In genomic region chr2:47519604-47520301, GRCh38 we compare ENCODE assay signal across 14 cellular contexts. TPM values are rescaled to one million over a fixed set of nuclear protein-coding genes. Genes with fewer than 3 reads are reported as not detected.
DNase-seq lines count a peak whose midpoint lies in the region; ATAC-seq lines count a peak whose summit lies in the region.
"Had no signal": no experiment of that assay in that cellular context is flagged by ENCODE, and none has a peak within 500 bp of the region (broad histone marks: within the 10 kb centered on the region; RNA-seq: fewer than 3 reads in every experiment).

No MANE protein-coding gene starts in this region.

- no peak for ATAC-seq in GM18517 (IDR thresholded peaks at IDR 0.05; ENCODE audit: unreplicated experiment)

- CTCF ChIA-PET in activated naive CD4-positive, alpha-beta T cell treated with anti-CD3 and anti-CD28 coated beads for 36 hours (lab: Charles Lee), result interaction anchor here (2.4 kb wide), 1 partner anchor 248 kb away, joined by 15 read pairs; no protein-coding TSS in a partner anchor

- H3K27ac Mint-ChIP-seq in activated naive CD4-positive, alpha-beta T cell treated with anti-CD3 and anti-CD28 coated beads for 36 hours, result no peak overlapping the region
- no peak overlapping the region for H3K27ac Mint-ChIP-seq in activated naive CD8-positive, alpha-beta T cell treated with anti-CD3 and anti-CD28 coated beads for 36 hours

- no peaks in the 10 kb centered on the region for H3K27me3 Mint-ChIP-seq in activated naive CD4-positive, alpha-beta T cell treated with anti-CD3 and anti-CD28 coated beads for 36 hours (ENCODE audit: low read depth)
- H3K27me3 Mint-ChIP-seq in activated naive CD8-positive, alpha-beta T cell treated with anti-CD3 and anti-CD28 coated beads for 36 hours, result no peaks in the 10 kb centered on the region

- peak overlapping the region; percentile 63 for H3K4me3 Mint-ChIP-seq in activated naive CD4-positive, alpha-beta T cell treated with anti-CD3 and anti-CD28 coated beads for 36 hours
- peak overlapping the region; percentile 73 for H3K4me3 Mint-ChIP-seq in activated naive CD8-positive, alpha-beta T cell treated with anti-CD3 and anti-CD28 coated beads for 36 hours

- peaks cover 10% of the 10 kb centered on the region for H3K4me1 Mint-ChIP-seq in activated naive CD4-positive, alpha-beta T cell treated with anti-CD3 and anti-CD28 coated beads for 36 hours (ENCODE audit: low read depth)
- peaks cover 14% of the 10 kb centered on the region for H3K4me1 Mint-ChIP-seq in activated naive CD8-positive, alpha-beta T cell treated with anti-CD3 and anti-CD28 coated beads for 36 hours

- H3K36me3 Mint-ChIP-seq in activated naive CD4-positive, alpha-beta T cell treated with anti-CD3 and anti-CD28 coated beads for 36 hours (ENCODE audit: low read depth), result no peaks in the 10 kb centered on the region
- no peaks in the 10 kb centered on the region for H3K36me3 Mint-ChIP-seq in activated naive CD8-positive, alpha-beta T cell treated with anti-CD3 and anti-CD28 coated beads for 36 hours

- peak overlapping the region; percentile 26 for H3K27ac ChIP-seq in substantia nigra (ENCODE audit: low read depth, low read length, poor library complexity, severe bottlenecking)
- H3K27ac ChIP-seq: stomach had no signal

- DNase-seq in activated naive CD4-positive, alpha-beta T cell treated with anti-CD3 and anti-CD28 coated beads for 36 hours, result no peak
- no peak for DNase-seq in activated naive CD4-positive, alpha-beta T cell treated with anti-CD3 and anti-CD28 coated beads, Interleukin-2, amount 50 U/mL, for 16 hours
- DNase-seq in NCI-H1694 treated with DMSO at 0.1 percent for 48 hours (lab: John Stamatoyannopoulos, UW), result peak; percentile 88
- no peak for DNase-seq in activated naive CD8-positive, alpha-beta T cell treated with anti-CD3 and anti-CD28 coated beads for 36 hours
- DNase-seq in substantia nigra (lab: John Stamatoyannopoulos, UW), result peak in 1 of 49 donors; percentile 64
- no peak for DNase-seq in amygdala (lab: John Stamatoyannopoulos, UW)
- DNase-seq in stimulated activated naive CD4-positive, alpha-beta T cell treated with Interleukin-2 at 50 U/mL for 16 hours (lab: John Stamatoyannopoulos, UW), result no peak
- DNase-seq: cortex of kidney; MG63; Right ventricle myocardium superior; stimulated activated CD4-positive, alpha-beta T cell treated with anti-CD3 and anti-CD28 coated beads, Interleukin-4, amount 100 ng/mL, for 1 hour; stomach had no signal

- no peaks in the 10 kb centered on the region for H3K9me3 Mint-ChIP-seq in activated naive CD4-positive, alpha-beta T cell treated with anti-CD3 and anti-CD28 coated beads for 36 hours
- no peaks in the 10 kb centered on the region for H3K9me3 Mint-ChIP-seq in activated naive CD8-positive, alpha-beta T cell treated with anti-CD3 and anti-CD28 coated beads for 36 hours
- H3K9me3 Mint-ChIP-seq: activated naive CD4-positive, alpha-beta T cell treated with anti-CD3 and anti-CD28 coated beads, Interleukin-2, amount 50 U/mL, for 72 hours had no signal

- intact Hi-C loops in activated naive CD4-positive, alpha-beta T cell treated with anti-CD3 and anti-CD28 coated beads for 36 hours (cut with micrococcal nuclease), result loop anchor here (5.0 kb wide), 2 partner anchors 233 to 588 kb away; no protein-coding TSS in a partner anchor

RNA-seq across cellular contexts. Expression of gene KCNK12, which starts 51.0 kb away (rescaled TPM):
- under 1 TPM; 0.17 to 0.30 TPM for total RNA-seq in activated naive CD4-positive, alpha-beta T cell treated with anti-CD3 and anti-CD28 coated beads for 36 hours
- under 1 TPM; 0.33 to 0.38 TPM for total RNA-seq in activated naive CD8-positive, alpha-beta T cell treated with anti-CD3 and anti-CD28 coated beads for 36 hours
